Comparison of ENCODE assay signal across 16 cellular contexts in the genomic region with DNA sequence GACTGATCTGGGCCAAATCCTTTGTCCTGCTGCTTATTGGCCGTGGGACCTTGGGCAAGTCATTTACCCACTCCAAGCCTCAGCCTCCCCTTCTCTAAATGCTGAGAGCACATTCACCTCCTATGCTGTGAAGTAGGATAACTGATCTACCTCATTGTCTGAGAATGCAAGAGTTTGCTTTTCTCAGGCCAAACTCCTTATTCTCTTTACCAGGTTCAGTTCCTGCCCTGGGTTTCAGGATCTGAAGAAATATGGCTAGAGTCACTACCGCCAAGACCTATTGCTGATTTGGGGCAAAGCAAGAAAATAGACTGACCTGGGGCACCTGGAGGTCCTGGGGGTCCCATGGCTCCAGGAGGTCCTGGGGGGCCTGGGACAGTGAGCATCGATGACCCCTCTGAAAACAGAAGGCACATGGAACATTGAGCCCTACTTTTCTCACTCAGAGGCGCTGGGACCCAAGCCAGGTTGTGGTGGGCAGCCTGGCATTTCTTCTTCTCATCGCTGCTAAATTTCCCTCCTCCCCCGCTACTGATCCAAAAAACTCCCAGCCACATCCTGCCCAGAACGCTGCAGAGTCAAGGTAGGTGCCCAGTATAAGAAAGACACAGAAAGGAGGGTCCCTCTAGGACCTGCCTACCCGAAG. TPM values are rescaled to one million over a fixed set of nuclear protein-coding genes. Genes with fewer than 3 reads are reported as not detected.
"Had no signal": no experiment of that assay in that cellular context is flagged by ENCODE, and none has a peak within 500 bp of the region (broad histone marks: within the 10 kb centered on the region; RNA-seq: fewer than 3 reads in every experiment).

No MANE protein-coding gene starts in this region.

- H3K27ac Mint-ChIP-seq: activated naive CD4-positive, alpha-beta T cell treated with anti-CD3 and anti-CD28 coated beads, Interleukin-2, amount 50 U/mL, for 72 hours; progenitor cell of endocrine pancreas; WTC11 had no signal

- H3K4me1 ChIP-seq: foreskin keratinocyte, transverse colon had no signal

- H3K9me3 Mint-ChIP-seq: activated naive CD4-positive, alpha-beta T cell treated with anti-CD3 and anti-CD28 coated beads, Interleukin-2, amount 50 U/mL, for 72 hours; WTC11 had no signal

- H3K27ac ChIP-seq: foreskin keratinocyte, skin epidermis, transverse colon had no signal

- H3K4me3 Mint-ChIP-seq: WTC11 had no signal

- H3K4me3 ChIP-seq: lung, skin epidermis, transverse colon had no signal

- ATAC-seq: activated naive CD4-positive, alpha-beta T cell treated with anti-CD3 and anti-CD28 coated beads, Interleukin-2, amount 50 U/mL, for 72 hours; foreskin keratinocyte; right cardiac atrium; WTC11 had no signal

- H3K27me3 ChIP-seq: foreskin keratinocyte, transverse colon had no signal

- H3K36me3 ChIP-seq: transverse colon had no signal

- H3K36me3 Mint-ChIP-seq: activated naive CD4-positive, alpha-beta T cell treated with anti-CD3 and anti-CD28 coated beads, Interleukin-2, amount 50 U/mL, for 72 hours; WTC11 had no signal

- H3K9me3 ChIP-seq: transverse colon had no signal

- DNase-seq: activated CD4-positive, alpha-beta T cell treated with anti-CD3 and anti-CD28 coated beads for 48 hours; effector memory CD4-positive, alpha-beta T cell; foreskin keratinocyte; midbrain; right cardiac atrium; stimulated activated CD4-positive, alpha-beta T cell treated with anti-CD3 and anti-CD28 coated beads, Interleukin-15, amount 100 ng/mL, for 24 hours; stimulated activated CD4-positive, alpha-beta T cell treated with anti-CD3 and anti-CD28 coated beads, Interleukin-4, amount 100 ng/mL, for 1 hour; stimulated activated naive CD4-positive, alpha-beta T cell; T-helper 2 cell; transverse colon had no signal

RNA-seq across cellular contexts. Expression of a gene that starts 42.4 kb away (rescaled TPM):
- total RNA-seq: activated naive CD4-positive, alpha-beta T cell treated with anti-CD3 and anti-CD28 coated beads, Interleukin-2, amount 50 U/mL, for 72 hours had no signal
- polyA plus RNA-seq: neural cell had no signal
